Comparison of ENCODE assay signal across 9 cellular contexts in the genomic region with DNA sequence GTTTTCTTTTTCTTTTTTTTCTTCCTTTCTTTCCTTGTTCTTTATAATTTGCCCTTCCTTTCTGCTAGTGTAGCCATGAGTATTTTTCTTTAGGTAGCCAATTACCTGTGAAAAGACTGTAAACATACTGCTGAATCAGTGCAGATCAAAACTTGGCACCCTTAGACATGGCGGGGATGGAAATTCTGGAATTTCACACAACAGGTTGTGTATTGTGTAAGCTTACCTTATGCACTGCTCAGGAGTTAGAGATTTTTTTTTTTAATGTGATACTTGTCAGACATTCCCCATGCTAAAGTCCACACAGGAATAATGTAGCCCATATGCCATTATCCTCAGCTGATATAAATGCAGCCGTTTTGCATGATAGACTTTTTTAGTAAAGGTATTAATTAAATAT. TPM values are rescaled to one million over a fixed set of nuclear protein-coding genes. Genes with fewer than 3 reads are reported as not detected.
DNase-seq lines count a peak whose midpoint lies in the region; ATAC-seq, FAIRE-seq and TF ChIP-seq lines count a peak whose summit lies in the region.
"Had no signal": no experiment of that assay in that cellular context is flagged by ENCODE, and none has a peak within 500 bp of the region (broad histone marks: within the 10 kb centered on the region; RNA-seq: fewer than 3 reads in every experiment).

No MANE protein-coding gene starts in this region.

- H2AK5ac ChIP-seq in H1 (ENCODE audit: low read depth, low read length): no peak overlapping the region

- H3K36me3 ChIP-seq in Loucy (ENCODE audit: insufficient read depth, low read length) (no peaks in the 10 kb centered on the region), H1 (ENCODE audit: control insufficient read depth in 2 of 4, insufficient read depth in 4 of 4, low read length in 3 of 4) (peaks cover 0 to 12% (median 0%) of the 10 kb centered on the region in 4 experiments; a peak in 2 of 8 replicates), osteoblast (ENCODE audit: insufficient read depth, low read length) (peaks cover 5% of the 10 kb centered on the region), gastroesophageal sphincter (peaks cover 0 to 15% of the 10 kb centered on the region in 2 donors)

- no peak overlapping the region for H3K56ac ChIP-seq in H1 (replicated peaks; ENCODE audit: insufficient read length, low read depth, low read length)

- peaks cover 68% of the 10 kb centered on the region for H3K4me1 ChIP-seq in Loucy (ENCODE audit: insufficient read depth, low read length, poor library complexity, severe bottlenecking)
- H3K4me1 ChIP-seq in H1 (replicated peaks in 1 of 4; ENCODE audit: control insufficient read depth in 3 of 4, insufficient read depth in 4 of 4, low read length in 3 of 4): peaks cover 0 to 8% (median 0%) of the 10 kb centered on the region in 4 experiments; a peak in 3 of 7 replicates
- peaks cover 20% of the 10 kb centered on the region for H3K4me1 ChIP-seq in osteoblast (ENCODE audit: insufficient read depth, low read length)
- H3K4me1 ChIP-seq in gastroesophageal sphincter: peaks cover 0 to 51% (median 16%) of the 10 kb centered on the region in 3 donors

- H3K9me2 ChIP-seq in Loucy (replicated peaks; ENCODE audit: low read depth, low read length): no peaks in the 10 kb centered on the region

- H2BK15ac ChIP-seq in H1 (ENCODE audit: low read length): no peak overlapping the region

- no peak overlapping the region for H2BK120ac ChIP-seq in H1 (replicated peaks; ENCODE audit: low read depth, low read length)

- no peak overlapping the region for H3K14ac ChIP-seq in H1 (ENCODE audit: insufficient read length)

- no peak overlapping the region for H4K91ac ChIP-seq in H1 (replicated peaks; ENCODE audit: insufficient read length, low read length)

- no peak overlapping the region for H3K27ac ChIP-seq in H1 (ENCODE audit: low read depth, low read length)
- no peak overlapping the region for H3K27ac ChIP-seq in osteoblast (ENCODE audit: low read depth, low read length)
- no peak overlapping the region for H3K27ac ChIP-seq in substantia nigra (ENCODE audit: low read depth, low read length, poor library complexity, severe bottlenecking)
- H3K27ac ChIP-seq in gastroesophageal sphincter: no peak overlapping the region

- peaks cover 50% of the 10 kb centered on the region for H4K20me1 ChIP-seq in Loucy (ENCODE audit: insufficient read depth, low read length, poor library complexity, severe bottlenecking)
- H4K20me1 ChIP-seq in H1 (replicated peaks in 1 of 2; ENCODE audit: control insufficient read depth in 1 of 2, insufficient read depth in 2 of 2, low read length in 2 of 2): peaks cover 0 to 3% of the 10 kb centered on the region in 2 experiments
- H4K20me1 ChIP-seq in osteoblast (ENCODE audit: insufficient read depth, low read length): peaks cover 10% of the 10 kb centered on the region

- H3K4me3 ChIP-seq in GM08714 (ENCODE audit: low read length) (peak overlapping the region; percentile 98; the same call in 1 of the 2 replicates), Loucy (ENCODE audit: low read length, poor library complexity, severe bottlenecking) (peak overlapping the region; percentile 98), H1 (ENCODE audit: extremely low read depth in 1 of 4, insufficient read depth in 2 of 4, low read depth in 3 of 4, low read length in 4 of 4) (peak overlapping the region in 1 of 4 experiments; percentile 82; a peak in 1 of 8 replicates), osteoblast (ENCODE audit: insufficient read depth, low read length) (no peak overlapping the region), gastroesophageal sphincter (no peak overlapping the region)

- H3K79me2 ChIP-seq in Loucy (ENCODE audit: insufficient read depth, low read length): peaks cover 90% of the 10 kb centered on the region
- peaks cover 10 to 70% of the 10 kb centered on the region in 2 experiments for H3K79me2 ChIP-seq in H1 (ENCODE audit: control insufficient read depth in 1 of 2, insufficient read depth in 2 of 2, low read length in 2 of 2)
- peaks cover 90% of the 10 kb centered on the region for H3K79me2 ChIP-seq in osteoblast (ENCODE audit: insufficient read depth, low read length)

- no peaks in the 10 kb centered on the region for H3K9me3 ChIP-seq in Loucy (ENCODE audit: insufficient read depth, low read depth, low read length)
- no peaks in the 10 kb centered on the region for H3K9me3 ChIP-seq in H1 (ENCODE audit: insufficient read depth in 2 of 2, low read depth in 1 of 2, low read length in 1 of 2)
- H3K9me3 ChIP-seq in osteoblast (ENCODE audit: low read depth, low read length): no peaks in the 10 kb centered on the region
- H3K9me3 ChIP-seq in gastroesophageal sphincter: no peaks in the 10 kb centered on the region

- H2BK12ac ChIP-seq in H1 (ENCODE audit: low read depth, low read length): no peak overlapping the region

- H3K18ac ChIP-seq in H1 (ENCODE audit: extremely low read depth, low read length): no peak overlapping the region

- CTCF ChIA-PET in H1 (lab: Charles Lee; ENCODE audit: partially characterized antibody): interaction anchor here (0.9 kb wide), 1 partner anchor 9 kb away, joined by 3 read pairs; no protein-coding TSS in a partner anchor

- H4K5ac ChIP-seq in H1 (ENCODE audit: insufficient read length, low read depth, low read length): no peak overlapping the region

- H2AFZ ChIP-seq in Loucy (ENCODE audit: low read length) (no peak overlapping the region), H1 (ENCODE audit: low read length) (no peak overlapping the region), osteoblast (ENCODE audit: low read length) (no peak overlapping the region)

- TF ChIP-seq CTCF in Loucy (conservative IDR thresholded peaks at IDR 0.05; ENCODE audit: low read length) (no peak), H1 (IDR thresholded peaks at IDR 0.05; ENCODE audit: control extremely low read depth in 1 of 3, insufficient read depth in 1 of 3, low read depth in 1 of 3, low read length in 3 of 3) (no peak), osteoblast (IDR thresholded peaks at IDR 0.05; ENCODE audit: extremely low read depth, low read depth, low read length) (no peak), gastroesophageal sphincter (IDR thresholded peaks at IDR 0.05) (no peak), GM10266 (IDR thresholded peaks at IDR 0.05; ENCODE audit: control insufficient read depth, insufficient read depth, low read depth, missing control alignments) (no peak)

- TF ChIP-seq EP300 in H1 (IDR thresholded peaks at IDR 0.05; ENCODE audit: borderline replicate concordance in 1 of 2, low read depth in 2 of 2, low read length in 2 of 2): no peak
- no peak for TF ChIP-seq EP300 in gastroesophageal sphincter (IDR thresholded peaks at IDR 0.05)

- H2BK5ac ChIP-seq in H1 (ENCODE audit: low read depth, low read length): no peak overlapping the region

- H3F3A ChIP-seq in Loucy (ENCODE audit: low read depth): no peaks in the 10 kb centered on the region

- peak overlapping the region; percentile 87 for H3K9ac ChIP-seq in Loucy (ENCODE audit: low read depth, low read length, poor library complexity, severe bottlenecking)
- no peak overlapping the region for H3K9ac ChIP-seq in H1 (replicated peaks in 1 of 4; ENCODE audit: extremely low read depth in 1 of 4, low read depth in 3 of 4, low read length in 3 of 4)

- H3K4me2 ChIP-seq in Loucy (ENCODE audit: low read depth, low read length, poor library complexity, severe bottlenecking) (peak overlapping the region; percentile 99), H1 (ENCODE audit: insufficient read depth in 1 of 2, low read depth in 2 of 2, low read length in 2 of 2) (peak overlapping the region; percentile 57 to 71; a peak in 2 of 4 replicates), osteoblast (ENCODE audit: insufficient read depth, low read length) (peak overlapping the region; percentile 98)

- POLR2A ChIA-PET in H1 (lab: Charles Lee; ENCODE audit: partially characterized antibody): interaction anchor here (0.8 kb wide), 1 partner anchor 50 kb away, joined by 3 read pairs; no protein-coding TSS in a partner anchor

- no peak for FAIRE-seq in H1 (lab: Jason Lieb, UNC)

- no peak for DNase-seq in H1 (ENCODE audit: low read depth in 1 of 2, low spot score in 2 of 2)
- no peak for DNase-seq in osteoblast (ENCODE audit: insufficient read length, low spot score, missing footprints)
- DNase-seq in substantia nigra (lab: John Stamatoyannopoulos, UW): no peak
- no peak for DNase-seq in GM10266 (ENCODE audit: extremely low spot score)
- DNase-seq: RPMI8226 had no signal

- H3K4ac ChIP-seq in H1 (replicated peaks; ENCODE audit: insufficient read length, low read depth, low read length): no peak overlapping the region

- H2BK20ac ChIP-seq in H1 (ENCODE audit: low read length): no peak overlapping the region

- no peak for ATAC-seq in gastroesophageal sphincter

- H3K79me1 ChIP-seq in H1 (ENCODE audit: low read depth, low read length): 0 out of 2 replicates have a peak, but pooled peaks cover 3% of the 10 kb centered on the region

- TF ChIP-seq POLR2A in H1 (IDR thresholded peaks at IDR 0.05; ENCODE audit: control extremely low read depth in 1 of 2, low read depth in 2 of 2, low read length in 2 of 2) (no peak), gastroesophageal sphincter (IDR thresholded peaks at IDR 0.05) (no peak)

- no peaks in the 10 kb centered on the region; the same call in 1 of the 2 replicates for H3K23me2 ChIP-seq in H1 (ENCODE audit: low read depth, low read length)

- no peak overlapping the region for H4K8ac ChIP-seq in H1 (ENCODE audit: extremely low read depth, insufficient read depth, low read length)

- H3K27me3 ChIP-seq in Loucy (ENCODE audit: insufficient read depth, low read length, poor library complexity, severe bottlenecking) (no peaks in the 10 kb centered on the region), H1 (replicated peaks in 1 of 4; ENCODE audit: control insufficient read depth in 3 of 4, extremely low read depth in 1 of 4, insufficient read depth in 3 of 4, low read length in 3 of 4) (no peaks in the 10 kb centered on the region), osteoblast (ENCODE audit: insufficient read depth, low read length) (no peaks in the 10 kb centered on the region), gastroesophageal sphincter (no peaks in the 10 kb centered on the region)

- H3K23ac ChIP-seq in H1 (ENCODE audit: insufficient read length): no peak overlapping the region

- WGBS in H1 (ENCODE audit: extremely low coverage in 1 of 2, insufficient coverage in 1 of 2, insufficient read length in 1 of 2, insufficient replicate concordance in 2 of 2, low coverage in 1 of 2, low lambda C conversion rate in 2 of 2, missing lambda C conversion rate in 1 of 2), 2 experiments: 95% methylated on average over 2 of the region's 2 CpGs; no CpG with 5 or more reads in 1 of the 2 experiments
- WGBS in gastroesophageal sphincter (ENCODE audit: low coverage in 1 of 2), 2 donors: 63 to 68% methylated on average over 2 of the region's 2 CpGs

- no peak for TF ChIP-seq RAD21 in H1 (IDR thresholded peaks at IDR 0.05 in 1 of 2, conservative IDR thresholded peaks at IDR 0.05 in 1 of 2; ENCODE audit: low read depth in 2 of 2, low read length in 2 of 2)

RNA-seq across cellular contexts. Expression of gene CEPT1, which starts 1.8 kb away (rescaled TPM):
- total RNA-seq in H1 (2021; fragmentation: NEBNext Ultra II Directional; extraction: Animal tissue kit (Norgen Biotek cat#: 25700)): 28.6 and 29.6 TPM in 2 replicates
- polyA plus RNA-seq in H1 (2011; rRNA removed): 9.0 and 18.5 TPM in 2 replicates
- polyA plus RNA-seq in H1 (2011; cell fraction: cytosol; rRNA removed): 15.3 TPM
- 8.6 TPM for polyA plus RNA-seq in H1 (2011; cell fraction: nucleus; rRNA removed)
- polyA plus RNA-seq in H1 (2012, experiment 1 of 2): 12.6 to 17.9 TPM (median 14.5 TPM) in 4 replicates
- polyA plus RNA-seq in H1 (2012, experiment 2 of 2): 3.2 TPM
- 27.3 TPM for polyA plus RNA-seq in H1 (2013, experiment 1 of 2)
- polyA plus RNA-seq in H1 (2013, experiment 2 of 2): 28.2 TPM
- 30.6 and 45.3 TPM in 2 replicates for polyA minus RNA-seq in H1 (2011; rRNA and poly(A)+ RNA removed)
- polyA minus RNA-seq in H1 (2011; cell fraction: cytosol; rRNA and poly(A)+ RNA removed): 17.5 TPM
- 41.0 TPM for polyA minus RNA-seq in H1 (2011; cell fraction: nucleus; rRNA and poly(A)+ RNA removed)
- total RNA-seq in osteoblast: 32.4 and 37.3 TPM in 2 replicates
- total RNA-seq in gastroesophageal sphincter: 10 to 100 TPM; 23.1 to 30.4 (median 28.4) TPM

RNA-seq across cellular contexts. Expression of gene DRAM2, which starts 1.9 kb away (rescaled TPM):
- total RNA-seq in H1 (2021; fragmentation: NEBNext Ultra II Directional; extraction: Animal tissue kit (Norgen Biotek cat#: 25700)): 30.0 and 35.2 TPM in 2 replicates
- polyA plus RNA-seq in H1 (2011; rRNA removed): 37.2 and 68.2 TPM in 2 replicates
- 54.1 TPM for polyA plus RNA-seq in H1 (2011; cell fraction: cytosol; rRNA removed)
- polyA plus RNA-seq in H1 (2011; cell fraction: nucleus; rRNA removed): 30.7 TPM
- polyA plus RNA-seq in H1 (2012, experiment 1 of 2): 34.0 to 38.5 TPM (median 36.6 TPM) in 4 replicates
- 4.3 TPM for polyA plus RNA-seq in H1 (2012, experiment 2 of 2)
- 43.6 TPM for polyA plus RNA-seq in H1 (2013, experiment 1 of 2)
- polyA plus RNA-seq in H1 (2013, experiment 2 of 2): 47.0 TPM
- polyA minus RNA-seq in H1 (2011; rRNA and poly(A)+ RNA removed): 56.4 and 73.5 TPM in 2 replicates
- 15.6 TPM for polyA minus RNA-seq in H1 (2011; cell fraction: cytosol; rRNA and poly(A)+ RNA removed)
- polyA minus RNA-seq in H1 (2011; cell fraction: nucleus; rRNA and poly(A)+ RNA removed): 29.5 TPM
- total RNA-seq in osteoblast (45.6 and 66.0 TPM in 2 replicates), gastroesophageal sphincter (10 to 100 TPM; 33.5 to 58.9 (median 37.4) TPM)

RNA-seq across cellular contexts. Expression of gene DENND2D, which starts 58.6 kb away (rescaled TPM):
- total RNA-seq in H1 (2021; fragmentation: NEBNext Ultra II Directional; extraction: Animal tissue kit (Norgen Biotek cat#: 25700)): 0.57 and 0.58 TPM in 2 replicates
- 1.4 and 1.6 TPM in 2 replicates for polyA plus RNA-seq in H1 (2011; rRNA removed)
- 1.8 TPM for polyA plus RNA-seq in H1 (2011; cell fraction: cytosol; rRNA removed)
- 2.8 TPM for polyA plus RNA-seq in H1 (2011; cell fraction: nucleus; rRNA removed)
- polyA plus RNA-seq in H1 (2012, experiment 1 of 2): 0.84 to 2.4 TPM (median 1.3 TPM) in 4 replicates
- 1.4 TPM for polyA plus RNA-seq in H1 (2012, experiment 2 of 2)
- 0.47 TPM for polyA plus RNA-seq in H1 (2013, experiment 1 of 2)
- 0.48 TPM for polyA plus RNA-seq in H1 (2013, experiment 2 of 2)
- polyA minus RNA-seq in H1 (2011; rRNA and poly(A)+ RNA removed): 2.6 and 3.0 TPM in 2 replicates
- polyA minus RNA-seq in H1 (2011; cell fraction: cytosol; rRNA and poly(A)+ RNA removed): 1.5 TPM
- polyA minus RNA-seq in H1 (2011; cell fraction: nucleus; rRNA and poly(A)+ RNA removed): 4.1 TPM
- total RNA-seq in osteoblast (4.7 and 5.0 TPM in 2 replicates), gastroesophageal sphincter (10 to 100 TPM in 1 of 4 donors, 1 to 10 TPM in 3; 1.4 to 16.6 (median 6.4) TPM)
- total RNA-seq: HT1080 had no signal

Comparison
In these comparisons a context has a peak if more than half of its experiments do, and no peak if none do; other contexts are left out.
1. H3K4me3 ChIP-seq: peak in GM08714 (single experiment) and Loucy (single experiment); none in osteoblast (single experiment) and gastroesophageal sphincter (0 of 2).
2. Peak in every context shown above with its lines, with median percentiles within 50 percentile points of each other: H3K4me2 ChIP-seq.